Comparison of ENCODE assay signal across 20 cellular contexts in the genomic region with DNA sequence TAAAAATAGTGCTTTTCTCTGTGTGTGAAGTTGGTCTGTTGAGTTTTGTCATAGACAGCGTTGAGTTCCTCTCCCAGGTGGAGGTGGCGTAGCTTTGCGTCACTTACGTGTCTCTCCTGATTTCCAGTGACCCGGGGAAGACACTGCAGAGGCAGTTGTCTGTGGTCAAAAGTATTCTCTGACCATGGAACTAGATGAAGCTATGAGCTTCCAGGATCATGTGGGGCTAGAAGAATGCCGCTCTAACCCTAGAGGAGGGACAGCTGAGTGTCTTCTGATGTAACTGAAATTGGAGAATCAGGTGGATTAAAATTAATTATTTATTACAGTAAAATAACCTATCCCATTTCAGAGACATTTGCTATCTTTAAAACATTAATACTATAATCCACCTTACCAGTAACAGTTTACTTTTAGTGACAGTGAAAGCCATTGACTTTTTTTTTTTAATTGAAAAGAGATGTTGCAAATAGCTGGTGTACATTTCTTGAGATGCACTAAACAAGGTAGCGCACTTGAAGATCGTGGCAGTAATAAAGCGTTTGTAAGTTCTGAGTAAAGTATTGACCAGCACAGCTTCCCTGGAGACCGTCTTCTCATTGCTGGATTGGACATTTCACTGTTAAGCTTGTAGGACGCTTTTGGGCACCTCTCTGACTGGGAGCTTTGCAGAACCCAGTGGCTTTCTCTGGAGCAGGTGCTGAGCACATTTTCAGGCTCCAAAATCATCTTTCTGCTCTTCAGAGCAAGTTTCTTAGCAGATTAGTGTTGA. TPM values are rescaled to one million over a fixed set of nuclear protein-coding genes. Genes with fewer than 3 reads are reported as not detected.
DNase-seq lines count a peak whose midpoint lies in the region; ATAC-seq, FAIRE-seq and TF ChIP-seq lines count a peak whose summit lies in the region.
"Had no signal": no experiment of that assay in that cellular context is flagged by ENCODE, and none has a peak within 500 bp of the region (broad histone marks: within the 10 kb centered on the region; RNA-seq: fewer than 3 reads in every experiment).

No MANE protein-coding gene starts in this region.

- no TSS peak for BruUV-seq in GM12878 (replicated peaks; lab: Mats Ljungman, UMichigan)

- H3K79me2 ChIP-seq in GM12878 (ENCODE audit: control insufficient read depth, insufficient read depth, low read length): peaks cover 1% of the 10 kb centered on the region

- H4K20me1 ChIP-seq in GM12878 (ENCODE audit: control insufficient read depth, insufficient read depth): no peaks in the 10 kb centered on the region

- no peaks in the 10 kb centered on the region for H3K27me3 Mint-ChIP-seq in activated T-cell treated with anti-CD3 and anti-CD28 coated beads, Interleukin-2, amount 50 U/mL, for 72 hours (ENCODE audit: low read depth)
- H3K27me3 Mint-ChIP-seq: T-cell had no signal

- no peak for DNase-seq in activated T-cell treated with anti-CD3 and anti-CD28 coated beads, Interleukin-2, amount 50 U/mL, for 72 hours
- DNase-seq in activated T-cell treated with anti-CD3 and anti-CD28 coated beads, Interleukin-2, amount 50 U/mL, for 1 hour: no peak
- peak in 1 of 2 experiments; percentile 48 for DNase-seq in HL-60 (ENCODE audit: low read depth in 1 of 2, low spot score in 1 of 2)
- DNase-seq in GM12878 (ENCODE audit: low read depth, low spot score): no peak
- DNase-seq in spleen: no peak
- DNase-seq in AG08396 (ENCODE audit: low spot score): no peak
- no peak for DNase-seq in ACHN
- DNase-seq in AG20443 (ENCODE audit: low spot score): no peak
- DNase-seq: activated CD8-positive, alpha-beta memory T cell treated with anti-CD3 and anti-CD28 coated beads for 24 hours; amygdala; caudate nucleus; gastrocnemius medialis; SHP77; T-cell; testis; WERI-Rb-1 had no signal

- H3K9me3 Mint-ChIP-seq in activated T-cell treated with anti-CD3 and anti-CD28 coated beads, Interleukin-2, amount 50 U/mL, for 72 hours: no peaks in the 10 kb centered on the region
- H3K9me3 Mint-ChIP-seq: GM23338, mesothelial cell of epicardium, T-cell had no signal

- TF ChIP-seq EP300 in GM12878 (IDR thresholded peaks at IDR 0.05; ENCODE audit: borderline replicate concordance in 1 of 2, control insufficient read depth in 1 of 2, low read depth in 2 of 2, low read length in 2 of 2): no peak

- H3K4me3 ChIP-seq in HL-60 (replicated peaks; ENCODE audit: insufficient read depth, low read length) (no peak overlapping the region), GM12878 (no peak overlapping the region), spleen (peak overlapping the region in 1 of 8 donors; percentile 13)
- H3K4me3 ChIP-seq: gastrocnemius medialis, GM23338, testis had no signal

- H2AFZ ChIP-seq in GM12878 (ENCODE audit: control insufficient read depth, low read depth, low read length): no peak overlapping the region
- H2AFZ ChIP-seq: GM23338 had no signal

- H3K27ac Mint-ChIP-seq in activated T-cell treated with anti-CD3 and anti-CD28 coated beads, Interleukin-2, amount 50 U/mL, for 72 hours: no peak overlapping the region
- H3K27ac Mint-ChIP-seq: GM23338, mesothelial cell of epicardium, T-cell had no signal

- no peaks in the 10 kb centered on the region; the same call in 2 of the 3 replicates for H3K9me3 ChIP-seq in GM12878 (replicated peaks; ENCODE audit: control insufficient read depth, insufficient read depth, low read length)
- no peaks in the 10 kb centered on the region for H3K9me3 ChIP-seq in spleen
- H3K9me3 ChIP-seq: gastrocnemius medialis, testis had no signal

- 65% methylated on average over 11 of the region's 11 CpGs for WGBS in GM12878 (ENCODE audit: insufficient coverage, insufficient replicate concordance, low lambda C conversion rate, missing lambda C conversion rate)
- 64 to 80% (median 76%) methylated on average over 11 of the region's 11 CpGs for WGBS in spleen, 5 donors

- H3K27me3 ChIP-seq in HL-60 (ENCODE audit: insufficient read depth, poor library complexity, severe bottlenecking) (no peaks in the 10 kb centered on the region), GM12878 (replicated peaks in 1 of 2; ENCODE audit: control insufficient read depth in 2 of 2, insufficient read depth in 2 of 2, low read length in 1 of 2) (no peaks in the 10 kb centered on the region), spleen (replicated peaks in 1 of 7) (no peaks in the 10 kb centered on the region)
- H3K27me3 ChIP-seq: gastrocnemius medialis, testis had no signal

- no peak for TF ChIP-seq POLR2A in GM12878 (IDR thresholded peaks at IDR 0.05; ENCODE audit: low read depth, low read length)
- TF ChIP-seq POLR2A in spleen (IDR thresholded peaks at IDR 0.05): no peak

- no peak for ATAC-seq in activated T-cell treated with anti-CD3 and anti-CD28 coated beads, Interleukin-2, amount 50 U/mL, for 72 hours (replicated peaks in 1 of 2)
- no peak for ATAC-seq in GM12878
- ATAC-seq: esophagus mucosa, gastrocnemius medialis, GM23338, T-cell had no signal

- H3K4me2 ChIP-seq in GM12878 (ENCODE audit: control insufficient read depth, insufficient read depth): peak overlapping the region; percentile 59; the same call in 1 of the 2 replicates
- H3K4me2 ChIP-seq: GM23338 had no signal

- no peak for FAIRE-seq in GM12878 (lab: Jason Lieb, UNC)
- FAIRE-seq: HTR-8/SVneo had no signal

- POLR2A ChIA-PET in GM12878 (lab: Charles Lee): interaction anchor here (1.3 to 1.4 kb wide), 2 partner anchors 10 to 206 kb away, joined by 4 to 5 read pairs; a partner anchor contains a TSS

- TF ChIP-seq CTCF in HL-60 (IDR thresholded peaks at IDR 0.05; ENCODE audit: insufficient read depth, low read length) (no peak), GM12878 (IDR thresholded peaks at IDR 0.05 in 2 of 3, conservative IDR thresholded peaks at IDR 0.05 in 1 of 3; ENCODE audit: control insufficient read depth in 2 of 3, extremely low read depth in 1 of 3, insufficient read depth in 1 of 3, low read depth in 3 of 3, low read length in 3 of 3) (no peak), spleen (IDR thresholded peaks at IDR 0.05 in 8 of 11, conservative IDR thresholded peaks at IDR 0.05 in 3 of 11) (no peak)

- intact Hi-C loops in GM12878 (cut with micrococcal nuclease; ENCODE audit: unreplicated experiment): no loop called here
- intact Hi-C loops in spleen (cut with DNase I; ENCODE audit: low total_unique reads): no loop called here

- H3K4me1 ChIP-seq in GM12878 (ENCODE audit: control insufficient read depth, insufficient read depth, low read length) (peaks cover 22% of the 10 kb centered on the region), spleen (peaks cover 0 to 87% (median 63%) of the 10 kb centered on the region in 6 donors)
- H3K4me1 ChIP-seq: testis had no signal

- H3K4me1 Mint-ChIP-seq in activated T-cell treated with anti-CD3 and anti-CD28 coated beads, Interleukin-2, amount 50 U/mL, for 72 hours (ENCODE audit: low read depth): peaks cover 45% of the 10 kb centered on the region
- H3K4me1 Mint-ChIP-seq: GM23338, mesothelial cell of epicardium had no signal

- H3K27ac ChIP-seq in HL-60 (replicated peaks): peak overlapping the region; percentile 78
- no peak overlapping the region for H3K27ac ChIP-seq in GM12878 (ENCODE audit: control insufficient read depth, insufficient read depth)
- peak overlapping the region in 5 of 8 donors; percentile 47 to 81 (median 68) for H3K27ac ChIP-seq in spleen
- H3K27ac ChIP-seq: testis, WERI-Rb-1 had no signal

- H3K36me3 ChIP-seq in GM12878 (ENCODE audit: control insufficient read depth in 2 of 2, insufficient read depth in 2 of 2, low read length in 1 of 2) (peaks cover 0 to 19% of the 10 kb centered on the region in 2 experiments; a peak in 2 of 4 replicates), spleen (peaks cover 0 to 52% (median 36%) of the 10 kb centered on the region in 6 donors)

- peak overlapping the region; percentile 19 to 34 for H3K4me3 Mint-ChIP-seq in activated T-cell treated with anti-CD3 and anti-CD28 coated beads, Interleukin-2, amount 50 U/mL, for 72 hours
- H3K4me3 Mint-ChIP-seq: GM23338, mesothelial cell of epicardium had no signal

- no peak for TF ChIP-seq RAD21 in GM12878 (IDR thresholded peaks at IDR 0.05; ENCODE audit: insufficient read depth, low read depth, low read length)

- RAD21 ChIA-PET in GM12878 (lab: Charles Lee; ENCODE audit: unreplicated experiment): interaction anchor here (1.6 kb wide), 1 partner anchor 9 kb away, joined by 8 read pairs; a partner anchor contains a TSS

- SMC1A ChIA-PET in GM12878 (lab: Charles Lee; ENCODE audit: uncharacterized antibody, unreplicated experiment): interaction anchor here (1.0 to 2.9 kb wide), 7 partner anchors 11 to 41 kb away, joined by 3 to 17 read pairs (median 4); a partner anchor contains a TSS

- peaks cover 0 to 11% of the 10 kb centered on the region in 2 donors for H3K36me3 Mint-ChIP-seq in activated T-cell treated with anti-CD3 and anti-CD28 coated beads, Interleukin-2, amount 50 U/mL, for 72 hours (ENCODE audit: insufficient read depth in 2 of 2)

- no peak overlapping the region for H3K9ac ChIP-seq in GM12878 (ENCODE audit: control insufficient read depth, insufficient read depth, low read length)

- CTCF ChIA-PET in GM12878 (lab: Yijun Ruan, JAX): interaction anchor here (0.6 to 3.6 kb wide), 8 partner anchors 8 to 591 kb away, joined by 3 to 13 read pairs (median 4); no protein-coding TSS in a partner anchor

- in situ Hi-C loops in GM12878 (cut with MboI) (no loop called here), ACHN (cut with HindIII; ENCODE audit: low pct_ligation_motif_present, low pct_unique_long_range_greater_than_20kb, low sequenced_read_pairs) (no loop called here)

TF ChIP-seq in GM12878, 131 proteins besides CTCF, POLR2A, EP300 and RAD21 (continues in another document):
- TF ChIP-seq RBBP5 (conservative IDR thresholded peaks at IDR 0.05): no peak
- no peak for TF ChIP-seq YBX1 (IDR thresholded peaks at IDR 0.05)

RNA-seq across cellular contexts. Expression of a gene that starts 9.7 kb away (rescaled TPM):
- 10 to 100 TPM; 26.2 to 36.0 TPM for total RNA-seq in activated T-cell treated with anti-CD3 and anti-CD28 coated beads, Interleukin-2, amount 50 U/mL, for 72 hours
- 45.0 and 47.4 TPM in 2 replicates for total RNA-seq in GM12878 (2013; cell fraction: nucleolus; rRNA removed)
- 35.0 and 40.8 TPM in 2 replicates for total RNA-seq in GM12878 (2014; rRNA removed)
- total RNA-seq in GM12878 (2014; rRNA removed; fragmentation: Illumina TruSeq; extraction: Trizol): 31.2 and 32.2 TPM in 2 replicates
- total RNA-seq in GM12878 (2021): 22.4 and 23.8 TPM in 2 replicates
- polyA plus RNA-seq in GM12878 (2011; ENCODE audit: low read depth): 19.5 TPM
- 71.3 and 77.3 TPM in 2 replicates for polyA plus RNA-seq in GM12878 (2011; rRNA removed)
- 54.5 and 59.7 TPM in 2 replicates for polyA plus RNA-seq in GM12878 (2011; cell fraction: cytosol; rRNA removed)
- polyA plus RNA-seq in GM12878 (2011; cell fraction: nucleus; rRNA removed): 54.3 and 56.3 TPM in 2 replicates
- 23.9 and 29.3 TPM in 2 replicates for polyA plus RNA-seq in GM12878 (2012)
- polyA plus RNA-seq in GM12878 (2014; fragmentation: Illumina TruSeq; extraction: Trizol): 38.8 and 44.3 TPM in 2 replicates
- 10 to 100 TPM; 25.1 to 30.5 TPM for polyA plus RNA-seq in GM12878 (2014; fragmentation: Nextera tagmentation; extraction: Ambion mirVana)
- polyA plus RNA-seq in GM12878 (2014; rRNA removed): 24.5 and 26.2 TPM in 2 replicates
- 10 to 100 TPM; 43.6 TPM for polyA plus RNA-seq in GM12878 (2016; fragmentation: Nextera tagmentation; extraction: Ambion mirVana)
- polyA minus RNA-seq in GM12878 (2011; rRNA and poly(A)+ RNA removed): 44.3 and 46.3 TPM in 2 replicates
- polyA minus RNA-seq in GM12878 (2011; cell fraction: cytosol; rRNA and poly(A)+ RNA removed): 12.8 and 17.3 TPM in 2 replicates
- polyA minus RNA-seq in GM12878 (2011; cell fraction: nucleus; rRNA and poly(A)+ RNA removed): 18.9 and 22.2 TPM in 2 replicates
- 100 to 1,000 TPM in 5 of 7 donors, 10 to 100 TPM in 2; 93.4 to 149 (median 126) TPM for total RNA-seq in spleen
- polyA plus RNA-seq in spleen: 10 to 100 TPM; 55.2 to 74.2 (median 64.5) TPM
